Comparison of ENCODE assay signal across 29 cellular contexts in the genomic region with DNA sequence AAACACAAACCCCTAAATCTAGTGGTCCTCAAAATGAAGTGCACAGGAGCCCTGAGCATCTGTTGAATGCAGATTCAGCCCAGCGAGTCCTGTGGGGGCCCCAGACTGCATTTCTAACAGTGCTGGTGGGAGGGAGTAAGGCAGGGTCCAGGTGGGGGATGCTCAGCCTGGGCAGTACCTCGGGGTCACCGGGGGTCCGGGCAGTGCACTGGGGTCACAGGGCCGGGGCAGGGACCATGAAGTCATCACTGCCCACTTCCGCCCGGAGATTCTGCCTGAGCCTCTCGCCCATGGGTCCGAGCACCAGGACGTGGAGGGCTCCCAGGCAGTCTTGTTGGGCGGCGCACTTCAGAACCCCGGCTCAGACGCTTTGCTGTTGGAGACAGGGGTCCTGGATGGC. TPM values are rescaled to one million over a fixed set of nuclear protein-coding genes. Genes with fewer than 3 reads are reported as not detected.
DNase-seq lines count a peak whose midpoint lies in the region; TF ChIP-seq lines count a peak whose summit lies in the region.
"Had no signal": no experiment of that assay in that cellular context is flagged by ENCODE, and none has a peak within 500 bp of the region (broad histone marks: within the 10 kb centered on the region; RNA-seq: fewer than 3 reads in every experiment).

No MANE protein-coding gene starts in this region.

- no peak overlapping the region for H3K14ac ChIP-seq in neuronal stem cell (ENCODE audit: low read length)

- H4K91ac ChIP-seq in neuronal stem cell (ENCODE audit: low read depth, low read length, poor library complexity): no peak overlapping the region

- H2BK5ac ChIP-seq in neuronal stem cell (ENCODE audit: low read length): peak overlapping the region; percentile 48

- H3K18ac ChIP-seq in neuronal stem cell (ENCODE audit: low read length): peak overlapping the region; percentile 38

- H3K4me1 ChIP-seq in left ventricle myocardium inferior (no peaks in the 10 kb centered on the region), right atrium auricular region (no peaks in the 10 kb centered on the region), neuronal stem cell (ENCODE audit: control insufficient read depth in 2 of 2, insufficient read depth in 1 of 2, low read depth in 1 of 2, low read length in 2 of 2) (peaks cover 3 to 8% of the 10 kb centered on the region in 2 donors), uterus (no peaks in the 10 kb centered on the region), esophagus squamous epithelium (peaks cover 0 to 6% (median 0%) of the 10 kb centered on the region in 3 donors)
- H3K4me1 ChIP-seq: gastrocnemius medialis had no signal

- peaks cover 25% of the 10 kb centered on the region for H3K9me3 Mint-ChIP-seq in chondrocyte (ENCODE audit: low read depth)

- no peak overlapping the region for H3K4ac ChIP-seq in neuronal stem cell (ENCODE audit: low read length)

- no peak overlapping the region for H3K4me3 Mint-ChIP-seq in chondrocyte (ENCODE audit: unreplicated experiment)
- H3K4me3 Mint-ChIP-seq: activated T-helper 17 cell treated with anti-CD3 and anti-CD28 coated beads, Interleukin-2, amount 50 U/mL, for 72 hours; CD4-positive, alpha-beta T cell; naive thymus-derived CD8-positive, alpha-beta T cell; T-helper 1 cell treated with Interleukin-12 subunit alpha and Interleukin-12 subunit beta and Interleukin-4 antibody, amounts not matched to agents 30 μg/mL and 1 μg/mL, for 36 hours had no signal

- peaks cover 7% of the 10 kb centered on the region for H3K36me3 Mint-ChIP-seq in chondrocyte (ENCODE audit: low read depth)

- H2AFZ ChIP-seq in neuronal stem cell (ENCODE audit: low read length): no peak overlapping the region

- H4K8ac ChIP-seq in neuronal stem cell (ENCODE audit: low read depth, low read length): no peak overlapping the region

- H3K9me3 ChIP-seq in left ventricle myocardium inferior (replicated peaks): peaks cover 25% of the 10 kb centered on the region
- H3K9me3 ChIP-seq in right atrium auricular region: peaks cover 0 to 19% of the 10 kb centered on the region in 2 donors
- no peaks in the 10 kb centered on the region for H3K9me3 ChIP-seq in neuronal stem cell (replicated peaks in 1 of 2; ENCODE audit: control insufficient read depth in 2 of 2, insufficient read depth in 1 of 2, low read depth in 1 of 2, low read length in 2 of 2)
- no peaks in the 10 kb centered on the region for H3K9me3 ChIP-seq in uterus
- H3K9me3 ChIP-seq in esophagus squamous epithelium: peaks cover 0 to 8% (median 0%) of the 10 kb centered on the region in 3 donors

- H3K4me2 ChIP-seq in neuronal stem cell (ENCODE audit: insufficient read depth, low read length, poor library complexity, severe bottlenecking): no peak overlapping the region
- H3K4me2 ChIP-seq: SK-N-SH had no signal

- WGBS in neuronal stem cell (ENCODE audit: extremely low coverage in 2 of 2, insufficient read length in 2 of 2, insufficient replicate concordance in 1 of 2), 2 donors: no CpG with 5 or more reads among the region's 14 CpGs
- no CpG with 5 or more reads among the region's 14 CpGs for WGBS in esophagus squamous epithelium, 2 donors

- H2BK12ac ChIP-seq in neuronal stem cell (ENCODE audit: low read length): no peak overlapping the region

- H3K79me1 ChIP-seq in neuronal stem cell (ENCODE audit: low read depth, low read length): no peaks in the 10 kb centered on the region

- no peak overlapping the region for H2BK15ac ChIP-seq in neuronal stem cell (ENCODE audit: low read length)

- H3K36me3 ChIP-seq in left ventricle myocardium inferior: no peaks in the 10 kb centered on the region
- no peaks in the 10 kb centered on the region for H3K36me3 ChIP-seq in right atrium auricular region
- no peaks in the 10 kb centered on the region for H3K36me3 ChIP-seq in neuronal stem cell (replicated peaks in 1 of 2; ENCODE audit: control insufficient read depth in 2 of 2, insufficient read depth in 2 of 2, low read length in 2 of 2)
- no peaks in the 10 kb centered on the region for H3K36me3 ChIP-seq in uterus
- no peaks in the 10 kb centered on the region for H3K36me3 ChIP-seq in esophagus squamous epithelium
- H3K36me3 ChIP-seq: gastrocnemius medialis had no signal

- DNase-seq in left ventricle myocardium inferior: peak; percentile 0
- DNase-seq in right atrium auricular region (ENCODE audit: low spot score): no peak
- DNase-seq in chondrocyte (ENCODE audit: low spot score): peak; percentile 79
- no peak for DNase-seq in neuronal stem cell (ENCODE audit: low spot score)
- peak; percentile 1 to 8 for DNase-seq in uterus
- DNase-seq in Ammon's horn (ENCODE audit: low spot score): no peak
- DNase-seq in AG08396 (ENCODE audit: low spot score): no peak
- no peak for DNase-seq in esophagus squamous epithelium (lab: John Stamatoyannopoulos, UW)
- DNase-seq: activated CD4-positive, alpha-beta T cell treated with anti-CD3 and anti-CD28 coated beads for 4 hours; central memory CD4-positive, alpha-beta T cell; dermis blood vessel endothelial cell; hippocampal formation; MV-4-11; NCI-H446 treated with DMSO at 0.1 percent for 48 hours; RPMI8226; stimulated activated CD4-positive, alpha-beta T cell treated with anti-CD3 and anti-CD28 coated beads, Interleukin-2, amount 100 ng/mL, for 48 hours had no signal

- intact Hi-C loops in left ventricle myocardium inferior (cut with micrococcal nuclease): no loop called here
- intact Hi-C loops in uterus (cut with DNase I; ENCODE audit: low total_unique reads): no loop called here
- intact Hi-C loops in esophagus squamous epithelium (cut with DNase I): no loop called here

- no peak overlapping the region for H3K9ac ChIP-seq in neuronal stem cell (ENCODE audit: low read depth, low read length, poor library complexity)
- H3K9ac ChIP-seq: SK-N-SH had no signal

- H3K27ac ChIP-seq in left ventricle myocardium inferior (replicated peaks) (no peak overlapping the region), right atrium auricular region (no peak overlapping the region), neuronal stem cell (replicated peaks; ENCODE audit: low read length) (no peak overlapping the region), uterus (no peak overlapping the region), esophagus squamous epithelium (no peak overlapping the region)
- H3K27ac ChIP-seq: gastrocnemius medialis had no signal

- no peak overlapping the region for H2BK120ac ChIP-seq in neuronal stem cell (ENCODE audit: low read depth, low read length)

- H3K27ac Mint-ChIP-seq in chondrocyte (ENCODE audit: unreplicated experiment): no peak overlapping the region
- H3K27ac Mint-ChIP-seq: activated T-helper 17 cell treated with anti-CD3 and anti-CD28 coated beads, Interleukin-2, amount 50 U/mL, for 72 hours; CD4-positive, alpha-beta T cell; naive thymus-derived CD8-positive, alpha-beta T cell; T-helper 1 cell treated with Interleukin-12 subunit alpha and Interleukin-12 subunit beta and Interleukin-4 antibody, amounts not matched to agents 30 μg/mL and 1 μg/mL, for 36 hours had no signal

- TF ChIP-seq CTCF in left ventricle myocardium inferior (IDR thresholded peaks at IDR 0.05; ENCODE audit: borderline replicate concordance) (no peak), right atrium auricular region (IDR thresholded peaks at IDR 0.05) (no peak), chondrocyte (IDR thresholded peaks at IDR 0.05) (no peak), uterus (IDR thresholded peaks at IDR 0.05) (no peak), esophagus squamous epithelium (IDR thresholded peaks at IDR 0.05) (no peak)

- TF ChIP-seq POLR2A in uterus (IDR thresholded peaks at IDR 0.05): no peak
- no peak for TF ChIP-seq POLR2A in esophagus squamous epithelium (IDR thresholded peaks at IDR 0.05)

- H3K27me3 Mint-ChIP-seq in chondrocyte (ENCODE audit: low read depth): peaks cover 3% of the 10 kb centered on the region
- H3K27me3 Mint-ChIP-seq: activated T-helper 17 cell treated with anti-CD3 and anti-CD28 coated beads, Interleukin-2, amount 50 U/mL, for 72 hours; CD4-positive, alpha-beta T cell; naive thymus-derived CD8-positive, alpha-beta T cell had no signal

- H2AK5ac ChIP-seq in neuronal stem cell (ENCODE audit: low read depth, low read length): no peak overlapping the region

- H3K4me1 Mint-ChIP-seq in chondrocyte (ENCODE audit: low read depth): peaks cover 5% of the 10 kb centered on the region
- H3K4me1 Mint-ChIP-seq: activated T-helper 17 cell treated with anti-CD3 and anti-CD28 coated beads, Interleukin-2, amount 50 U/mL, for 72 hours had no signal

- H3K4me3 ChIP-seq in left ventricle myocardium inferior (no peak overlapping the region), right atrium auricular region (no peak overlapping the region), neuronal stem cell (ENCODE audit: low read length in 2 of 2) (no peak overlapping the region), uterus (no peak overlapping the region), esophagus squamous epithelium (no peak overlapping the region)
- H3K4me3 ChIP-seq: gastrocnemius medialis had no signal

- H3K27me3 ChIP-seq in left ventricle myocardium inferior (ENCODE audit: low read depth): peaks cover 16% of the 10 kb centered on the region
- no peaks in the 10 kb centered on the region for H3K27me3 ChIP-seq in right atrium auricular region
- H3K27me3 ChIP-seq in neuronal stem cell (ENCODE audit: control insufficient read depth in 3 of 3, insufficient read depth in 3 of 3, low read depth in 1 of 3, low read length in 3 of 3): peaks cover 0 to 3% (median 0%) of the 10 kb centered on the region in 3 experiments
- H3K27me3 ChIP-seq in uterus: no peaks in the 10 kb centered on the region
- H3K27me3 ChIP-seq in esophagus squamous epithelium: peaks cover 0 to 10% (median 0%) of the 10 kb centered on the region in 4 donors

- H3K23ac ChIP-seq in neuronal stem cell (ENCODE audit: low read depth, low read length, poor library complexity): no peak overlapping the region

RNA-seq across cellular contexts. Expression of a gene that starts 0.8 kb away (rescaled TPM):
- total RNA-seq in left ventricle myocardium inferior (not detected), right atrium auricular region (not detected), chondrocyte (not detected in 3 replicates), uterus (under 1 TPM in 1 of 4 donors, not detected in 3; 0.28 TPM), esophagus squamous epithelium (not detected)
- not detected for polyA plus RNA-seq in neuronal stem cell (2013, experiment 1 of 2)
- polyA plus RNA-seq in neuronal stem cell (2013, experiment 2 of 2): not detected
- total RNA-seq: activated T-helper 17 cell treated with anti-CD3 and anti-CD28 coated beads, Interleukin-2, amount 50 U/mL, for 72 hours; CD4-positive, alpha-beta T cell; dermis blood vessel endothelial cell; gastrocnemius medialis; left lobe of liver; LHCN-M2; naive thymus-derived CD8-positive, alpha-beta T cell; omental fat pad; renal cortical epithelial cell; subcutaneous adipose tissue; ureter had no signal
- polyA plus RNA-seq: AG04450; naive thymus-derived CD8-positive, alpha-beta T cell; SK-N-SH had no signal

RNA-seq across cellular contexts. Expression of a gene that starts 8.2 kb away (rescaled TPM):
- total RNA-seq in left ventricle myocardium inferior: 0.85 TPM
- total RNA-seq in right atrium auricular region: not detected
- 0.07 TPM in 1 of 3 replicates, not detected in the others for total RNA-seq in chondrocyte
- polyA plus RNA-seq in neuronal stem cell (2013, experiment 1 of 2): 0.11 TPM
- polyA plus RNA-seq in neuronal stem cell (2013, experiment 2 of 2): 0.10 TPM
- total RNA-seq in uterus: under 1 TPM in 2 of 4 donors, not detected in 2; 0.07 to 0.12 TPM
- not detected for total RNA-seq in esophagus squamous epithelium
- total RNA-seq: CD4-positive, alpha-beta T cell; dermis blood vessel endothelial cell; left lobe of liver; LHCN-M2; naive thymus-derived CD8-positive, alpha-beta T cell; omental fat pad; renal cortical epithelial cell; subcutaneous adipose tissue; ureter had no signal
- polyA plus RNA-seq: AG04450; naive thymus-derived CD8-positive, alpha-beta T cell had no signal

Comparison
In these comparisons a context has a peak if more than half of its experiments do, and no peak if none do; other contexts are left out.
1. DNase-seq: peak in left ventricle myocardium inferior (single experiment), chondrocyte (single experiment) and uterus (2 of 2); none in right atrium auricular region (single experiment), neuronal stem cell (single experiment), Ammon's horn (single experiment), AG08396 (single experiment) and esophagus squamous epithelium (single experiment).